19 cellular contexts compared by ENCODE assay signal in genomic region chr14:90893510-90893909, GRCh38.
DNase-seq lines count a peak whose midpoint lies in the region; ATAC-seq, FAIRE-seq and TF ChIP-seq lines count a peak whose summit lies in the region.
"Had no signal": no experiment of that assay in that cellular context is flagged by ENCODE, and none has a peak within 500 bp of the region (broad histone marks: within the 10 kb centered on the region; RNA-seq: fewer than 3 reads in every experiment).

No MANE protein-coding gene starts in this region.

- no peak overlapping the region for H3K9ac ChIP-seq in K562 (ENCODE audit: insufficient read depth in 1 of 2, low read depth in 2 of 2, low read length in 2 of 2)

- peaks cover 30% of the 10 kb centered on the region for H3K36me3 Mint-ChIP-seq in activated T-helper 1 cell treated with anti-CD3 and anti-CD28 coated beads, Interleukin-12 subunit alpha, Interleukin-12 subunit beta, Interleukin-2, Interleukin-4 antibody, amounts not matched to agents 30 ng/mL and 10 ng/mL and 1 ng/mL, durations not matched to agents 14 hours and 24 hours and 36 hours (ENCODE audit: low read depth)
- H3K36me3 Mint-ChIP-seq in nephron progenitor cell (ENCODE audit: low read depth) = peaks cover 4% of the 10 kb centered on the region

- H3K9me1 ChIP-seq in K562 (ENCODE audit: control insufficient read depth, insufficient read depth, low read length) = no peaks in the 10 kb centered on the region

- H3K4me2 ChIP-seq in K562 (ENCODE audit: insufficient read depth, low read length) = no peak overlapping the region

- H3K27me3 Mint-ChIP-seq in activated T-helper 1 cell treated with anti-CD3 and anti-CD28 coated beads, Interleukin-12 subunit alpha, Interleukin-12 subunit beta, Interleukin-2, Interleukin-4 antibody, amounts not matched to agents 30 ng/mL and 10 ng/mL and 1 ng/mL, durations not matched to agents 14 hours and 24 hours and 36 hours (ENCODE audit: insufficient read depth) = no peaks in the 10 kb centered on the region
- H3K27me3 Mint-ChIP-seq in nephron progenitor cell (ENCODE audit: low read depth, poor library complexity) = peaks cover 6% of the 10 kb centered on the region
- H3K27me3 Mint-ChIP-seq: CD4-positive, alpha-beta memory T cell had no signal

- TF ChIP-seq EP300 in K562 (IDR thresholded peaks at IDR 0.05; ENCODE audit: low read length) = no peak

- no peak for TF ChIP-seq POLR2A in K562 (conservative IDR thresholded peaks at IDR 0.05)

- H3K79me2 ChIP-seq in K562 (ENCODE audit: control insufficient read depth, insufficient read depth, low read length) = no peaks in the 10 kb centered on the region

- intact Hi-C loops in left ventricle myocardium inferior (cut with micrococcal nuclease) = loop anchor here (10.0 kb wide), 1 partner anchor 391 kb away; no protein-coding TSS in a partner anchor
- intact Hi-C loops in right cardiac atrium (cut with DNase I) = no loop called here
- intact Hi-C loops in K562 (cut with micrococcal nuclease) = loop anchor here (10.0 kb wide), 1 partner anchor 119 kb away; no protein-coding TSS in a partner anchor
- intact Hi-C loops in pancreas (cut with DNase I) = no loop called here
- intact Hi-C loops in activated T-helper 1 cell treated with anti-CD3 and anti-CD28 coated beads, Interleukin-12 subunit alpha, Interleukin-12 subunit beta, Interleukin-2, Interleukin-4 antibody, amounts not matched to agents 30 ng/mL and 10 ng/mL and 1 ng/mL, durations not matched to agents 14 hours and 24 hours and 36 hours (cut with micrococcal nuclease) = no loop called here

- no peak overlapping the region for H2AFZ ChIP-seq in K562 (ENCODE audit: low read depth, low read length)

- no peak for TF ChIP-seq CTCF in left ventricle myocardium inferior (IDR thresholded peaks at IDR 0.05; ENCODE audit: borderline replicate concordance)
- no peak for TF ChIP-seq CTCF in K562 (IDR thresholded peaks at IDR 0.05 in 2 of 3, conservative IDR thresholded peaks at IDR 0.05 in 1 of 3; ENCODE audit: insufficient read depth in 2 of 3, low read depth in 1 of 3, low read length in 3 of 3)
- no peak for TF ChIP-seq CTCF in pancreas (IDR thresholded peaks at IDR 0.05)
- TF ChIP-seq CTCF in nephron progenitor cell (IDR thresholded peaks at IDR 0.05) = no peak

- no peaks in the 10 kb centered on the region for H4K20me1 ChIP-seq in K562 (replicated peaks; ENCODE audit: control insufficient read depth, insufficient read depth, low read length)

- H3K4me1 ChIP-seq in left ventricle myocardium inferior (peaks cover 15% of the 10 kb centered on the region), right cardiac atrium (ENCODE audit: control insufficient read depth, insufficient read depth, low read length) (no peaks in the 10 kb centered on the region), K562 (replicated peaks in 1 of 2; ENCODE audit: control insufficient read depth in 2 of 2, insufficient read depth in 2 of 2, low read length in 2 of 2) (no peaks in the 10 kb centered on the region), pancreas (no peaks in the 10 kb centered on the region)

- H3K4me1 Mint-ChIP-seq in activated T-helper 1 cell treated with anti-CD3 and anti-CD28 coated beads, Interleukin-12 subunit alpha, Interleukin-12 subunit beta, Interleukin-2, Interleukin-4 antibody, amounts not matched to agents 30 ng/mL and 10 ng/mL and 1 ng/mL, durations not matched to agents 14 hours and 24 hours and 36 hours (ENCODE audit: low read depth) = no peaks in the 10 kb centered on the region
- H3K4me1 Mint-ChIP-seq in nephron progenitor cell = no peaks in the 10 kb centered on the region

- H3K27ac Mint-ChIP-seq in activated T-helper 1 cell treated with anti-CD3 and anti-CD28 coated beads, Interleukin-12 subunit alpha, Interleukin-12 subunit beta, Interleukin-2, Interleukin-4 antibody, amounts not matched to agents 30 ng/mL and 10 ng/mL and 1 ng/mL, durations not matched to agents 14 hours and 24 hours and 36 hours = no peak overlapping the region
- no peak overlapping the region for H3K27ac Mint-ChIP-seq in nephron progenitor cell
- H3K27ac Mint-ChIP-seq: CD4-positive, alpha-beta memory T cell; HFFc6 had no signal

- FAIRE-seq in G401.6 (lab: Jason Lieb, UNC) = peak; percentile 87
- no peak for FAIRE-seq in K562 (lab: Jason Lieb, UNC)
- peak; percentile 65 for FAIRE-seq in pancreas (lab: Jason Lieb, UNC)
- FAIRE-seq: GM12892 had no signal

- H3K36me3 ChIP-seq in left ventricle myocardium inferior (peaks cover 12% of the 10 kb centered on the region), K562 (ENCODE audit: control insufficient read depth, insufficient read depth, low read length) (peaks cover 7% of the 10 kb centered on the region; the same call in 2 of the 3 replicates), pancreas (no peaks in the 10 kb centered on the region)
- H3K36me3 ChIP-seq: HAP-1 had no signal

- POLR2A ChIA-PET in K562 (lab: Yijun Ruan, JAX) = no interaction called here

- no peak for DNase-seq in left ventricle myocardium inferior
- no peak for DNase-seq in right cardiac atrium
- no peak for DNase-seq in K562 (ENCODE audit: extremely low read depth in 1 of 4, low spot score in 3 of 4)
- no peak for DNase-seq in pancreas
- no peak for DNase-seq in activated T-helper 1 cell treated with anti-CD3 and anti-CD28 coated beads, Interleukin-12 subunit alpha, Interleukin-12 subunit beta, Interleukin-2, Interleukin-4 antibody, amounts not matched to agents 30 ng/mL and 10 ng/mL and 1 ng/mL, durations not matched to agents 14 hours and 24 hours and 36 hours (ENCODE audit: low spot score)
- DNase-seq in stimulated activated CD8-positive, alpha-beta memory T cell treated with anti-CD3 and anti-CD28 coated beads, Interleukin-4, amount 100 ng/mL, for 48 hours = no peak
- DNase-seq in nephron progenitor cell = no peak
- DNase-seq: C1 segment of cervical spinal cord; Calu3; CD4-positive, alpha-beta memory T cell; COR-L47; DMS53; DMS79 treated with DMSO at 0.1 percent for 48 hours; GOT3; HFFc6 had no signal

- in situ Hi-C loops in K562 (cut with MboI) = no loop called here

- no peaks in the 10 kb centered on the region for H3K9me3 ChIP-seq in left ventricle myocardium inferior (replicated peaks)
- no peaks in the 10 kb centered on the region for H3K9me3 ChIP-seq in right cardiac atrium (ENCODE audit: control insufficient read depth, low read length)
- no peaks in the 10 kb centered on the region for H3K9me3 ChIP-seq in K562 (replicated peaks; ENCODE audit: control insufficient read depth, insufficient read depth, low read depth, low read length)
- no peaks in the 10 kb centered on the region for H3K9me3 ChIP-seq in pancreas
- H3K9me3 ChIP-seq: HAP-1 had no signal

- H3K27me3 ChIP-seq in left ventricle myocardium inferior (ENCODE audit: low read depth) = no peaks in the 10 kb centered on the region
- no peaks in the 10 kb centered on the region for H3K27me3 ChIP-seq in right cardiac atrium (ENCODE audit: control insufficient read depth, insufficient read depth)
- H3K27me3 ChIP-seq in K562 (ENCODE audit: control insufficient read depth in 2 of 2, insufficient read depth in 2 of 2, low read length in 2 of 2) = no peaks in the 10 kb centered on the region
- H3K27me3 ChIP-seq in pancreas = no peaks in the 10 kb centered on the region

- H3K27ac ChIP-seq in left ventricle myocardium inferior (replicated peaks) (peak overlapping the region; percentile 6), right cardiac atrium (ENCODE audit: low read length) (no peak overlapping the region), K562 (ENCODE audit: extremely low read depth, low read depth, low read length) (no peak overlapping the region), pancreas (no peak overlapping the region)
- H3K27ac ChIP-seq: 22Rv1 had no signal

- WGBS in right cardiac atrium = 88% methylated on average over 2 of the region's 2 CpGs
- WGBS in K562 (ENCODE audit: insufficient coverage, low coverage, missing lambda C conversion rate) = 29% methylated on average over 2 of the region's 2 CpGs
- WGBS in pancreas, 2 donors = 70 to 84% methylated on average over 2 of the region's 2 CpGs

- no peaks in the 10 kb centered on the region for H3K9me3 Mint-ChIP-seq in activated T-helper 1 cell treated with anti-CD3 and anti-CD28 coated beads, Interleukin-12 subunit alpha, Interleukin-12 subunit beta, Interleukin-2, Interleukin-4 antibody, amounts not matched to agents 30 ng/mL and 10 ng/mL and 1 ng/mL, durations not matched to agents 14 hours and 24 hours and 36 hours
- H3K9me3 Mint-ChIP-seq in nephron progenitor cell = no peaks in the 10 kb centered on the region
- H3K9me3 Mint-ChIP-seq: CD4-positive, alpha-beta memory T cell; HFFc6 had no signal

- CTCF ChIA-PET in K562 (lab: Yijun Ruan, JAX; ENCODE audit: low intra/inter-chr PET ratio) = no interaction called here

- ATAC-seq in right cardiac atrium = no peak
- ATAC-seq in K562 = no peak
- ATAC-seq in pancreas = no peak

- H3K4me3 ChIP-seq in left ventricle myocardium inferior (no peak overlapping the region), right cardiac atrium (ENCODE audit: low read length) (no peak overlapping the region), K562 (no peak overlapping the region), pancreas (no peak overlapping the region)
- H3K4me3 ChIP-seq: HAP-1 had no signal

- no peak for TF ChIP-seq RAD21 in K562 (CRISPR knock-in tag; conservative IDR thresholded peaks at IDR 0.05 in 1 of 2, IDR thresholded peaks at IDR 0.05 in 1 of 2)

- no TSS peak for BruUV-seq in K562 (replicated peaks; lab: Mats Ljungman, UMichigan)

- no peak overlapping the region for H3K4me3 Mint-ChIP-seq in activated T-helper 1 cell treated with anti-CD3 and anti-CD28 coated beads, Interleukin-12 subunit alpha, Interleukin-12 subunit beta, Interleukin-2, Interleukin-4 antibody, amounts not matched to agents 30 ng/mL and 10 ng/mL and 1 ng/mL, durations not matched to agents 14 hours and 24 hours and 36 hours
- H3K4me3 Mint-ChIP-seq in nephron progenitor cell = no peak overlapping the region
- H3K4me3 Mint-ChIP-seq: CD4-positive, alpha-beta memory T cell; HFFc6 had no signal

TF ChIP-seq in K562, 482 proteins besides CTCF, POLR2A, EP300 and RAD21 (continues in another document):
- no peak for TF ChIP-seq ZSCAN32 (CRISPR knock-in tag; IDR thresholded peaks at IDR 0.05)
- no peak for TF ChIP-seq MLLT1 (IDR thresholded peaks at IDR 0.05)
- peak; percentile 61; the same call in 1 of the 2 replicates for TF ChIP-seq C11orf30 (IDR thresholded peaks at IDR 0.05; ENCODE audit: low read depth)
- no peak for TF ChIP-seq ZNF121 (CRISPR knock-in tag; conservative IDR thresholded peaks at IDR 0.05)
- TF ChIP-seq ZNF316 (IDR thresholded peaks at IDR 0.05) = peak; percentile 82

Comparison
In these comparisons a context has a peak if more than half of its experiments do, and no peak if none do; other contexts are left out.
1. intact Hi-C loops: an anchor here in left ventricle myocardium inferior (10.0 kb wide) and K562 (10.0 kb wide); none called in right cardiac atrium, pancreas and activated T-helper 1 cell treated with anti-CD3 and anti-CD28 coated beads, Interleukin-12 subunit alpha, Interleukin-12 subunit beta, Interleukin-2, Interleukin-4 antibody, amounts not matched to agents 30 ng/mL and 10 ng/mL and 1 ng/mL, durations not matched to agents 14 hours and 24 hours and 36 hours.